ENCODE assay signal across 9 cellular contexts in the genomic region with DNA sequence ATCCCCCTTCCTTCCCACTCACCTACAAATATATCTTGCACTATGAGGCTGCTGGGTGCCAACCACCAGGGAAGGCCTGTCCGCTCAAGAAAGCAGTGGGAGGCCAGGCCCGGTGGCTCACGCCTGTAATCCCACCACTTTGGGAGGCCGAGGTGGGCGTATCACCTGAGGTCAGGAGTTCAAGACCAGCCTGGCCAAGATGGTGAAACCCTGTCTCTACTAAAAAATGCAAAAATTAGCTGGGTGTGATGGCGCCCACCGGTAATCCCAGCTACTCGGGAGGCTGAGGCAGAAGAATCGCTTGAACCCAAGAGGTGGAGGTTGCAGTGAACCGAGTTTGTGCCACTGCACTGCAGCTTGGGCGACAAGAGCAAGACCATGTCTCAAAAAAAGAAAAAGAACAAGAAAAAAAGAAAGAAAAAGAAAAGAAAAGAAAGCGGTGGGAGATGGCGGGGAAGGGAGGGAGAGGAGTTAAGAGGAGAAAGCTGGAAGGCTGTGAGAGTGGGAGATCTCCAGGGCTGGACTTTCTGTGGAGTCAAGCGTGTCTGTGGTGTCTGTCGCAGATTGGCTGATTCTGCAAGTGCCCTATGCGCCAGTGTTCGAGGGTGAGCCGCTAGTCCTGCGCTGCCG. TPM values are rescaled to one million over a fixed set of nuclear protein-coding genes. Genes with fewer than 3 reads are reported as not detected.
DNase-seq lines count a peak whose midpoint lies in the region; ATAC-seq and TF ChIP-seq lines count a peak whose summit lies in the region.
"Not testable (repeated sequence)": the region's sequence is repeated elsewhere in the genome, so short reads cannot be mapped to it uniquely, and the experiment has no call there.
"Had no signal": no experiment of that assay in that cellular context is flagged by ENCODE, and none has a peak within 500 bp of the region (broad histone marks: within the 10 kb centered on the region; RNA-seq: fewer than 3 reads in every experiment).

No MANE protein-coding gene starts in this region.

- BruUV-seq in MCF 10A (replicated peaks; lab: Mats Ljungman, UMichigan): not testable (repeated sequence)

- WGBS in prostate gland: 55% methylated on average over 20 of the region's 20 CpGs
- 57 to 65% methylated on average over 20 of the region's 20 CpGs for WGBS in upper lobe of left lung, 2 donors

- CTCF ChIA-PET in activated B cell treated with CpG ODN at 0.5 μM for 24 hours (lab: Charles Lee): interaction anchor here (0.6 to 6.6 kb wide), 7 partner anchors 8 to 77 kb away, joined by 3 to 57 read pairs (median 7); a partner anchor contains a TSS
- CTCF ChIA-PET in MCF 10A (lab: Yijun Ruan, JAX): interaction anchor here (0.8 to 8.6 kb wide), 14 partner anchors 9 to 286 kb away, joined by 3 to 121 read pairs (median 4); a partner anchor contains a TSS

- not testable (repeated sequence) for H3K4me1 ChIP-seq in ES-I3 (ENCODE audit: insufficient read depth, low read length); prostate gland (replicated peaks)
- peaks cover 10 to 22% (median 16%) of the 10 kb centered on the region in 4 donors for H3K4me1 ChIP-seq in upper lobe of left lung

- not testable (repeated sequence) for H3K36me3 ChIP-seq in ES-I3 (ENCODE audit: insufficient read depth, low read length); prostate gland; upper lobe of left lung

- H3K4me1 Mint-ChIP-seq in activated B cell treated with CpG ODN at 0.5 μM for 24 hours: peaks cover 67% of the 10 kb centered on the region
- H3K4me1 Mint-ChIP-seq in MCF 10A (ENCODE audit: insufficient read depth, unreplicated experiment): peaks cover 41% of the 10 kb centered on the region
- peaks cover 42% of the 10 kb centered on the region for H3K4me1 Mint-ChIP-seq in memory B cell

- peak overlapping the region; percentile 96 for H3K4me3 Mint-ChIP-seq in activated B cell treated with CpG ODN at 0.5 μM for 24 hours
- peak overlapping the region; percentile 91 for H3K4me3 Mint-ChIP-seq in MCF 10A (ENCODE audit: unreplicated experiment)
- H3K4me3 Mint-ChIP-seq in memory B cell: peak overlapping the region; percentile 97

- H3K27me3 Mint-ChIP-seq in activated B cell treated with CpG ODN at 0.5 μM for 24 hours; MCF 10A (ENCODE audit: insufficient read depth, unreplicated experiment); memory B cell: not testable (repeated sequence)

- TF ChIP-seq EP300 in upper lobe of left lung (IDR thresholded peaks at IDR 0.05): not testable (repeated sequence)

- not testable (repeated sequence) for H3K9me3 Mint-ChIP-seq in activated B cell treated with CpG ODN at 0.5 μM for 24 hours; MCF 10A (ENCODE audit: unreplicated experiment); memory B cell

- not testable (repeated sequence) for H3K36me3 Mint-ChIP-seq in activated B cell treated with CpG ODN at 0.5 μM for 24 hours (ENCODE audit: low read depth); MCF 10A (ENCODE audit: insufficient read depth, unreplicated experiment); memory B cell

- not testable (repeated sequence) for TF ChIP-seq POLR2A in prostate gland (IDR thresholded peaks at IDR 0.05); upper lobe of left lung (IDR thresholded peaks at IDR 0.05)

- TF ChIP-seq CTCF in activated B cell treated with CpG ODN at 0.5 μM for 24 hours (IDR thresholded peaks at IDR 0.05); MCF 10A (IDR thresholded peaks at IDR 0.05; ENCODE audit: unreplicated experiment); fibroblast of villous mesenchyme (IDR thresholded peaks at IDR 0.05; ENCODE audit: insufficient read depth, low read depth, low read length); prostate gland (IDR thresholded peaks at IDR 0.05); upper lobe of left lung (IDR thresholded peaks at IDR 0.05): not testable (repeated sequence)

- POLR2A ChIA-PET in activated B cell treated with CpG ODN at 0.5 μM for 24 hours (lab: Charles Lee) (interaction anchor here (0.6 to 5.9 kb wide), 10 partner anchors 10 to 1469 kb away, joined by 3 to 144 read pairs (median 8); a partner anchor contains a TSS), MCF 10A (lab: Yijun Ruan, JAX) (interaction anchor here (0.7 to 5.9 kb wide), 15 partner anchors 8 to 1324 kb away, joined by 3 to 119 read pairs (median 11); a partner anchor contains a TSS)

- intact Hi-C loops in activated B cell treated with CpG ODN at 0.5 μM for 24 hours (cut with micrococcal nuclease); MCF 10A (cut with micrococcal nuclease); prostate gland (cut with DNase I): not testable (repeated sequence)

- not testable (repeated sequence) for H3K9me3 ChIP-seq in ES-I3 (ENCODE audit: control insufficient read depth, insufficient read depth, low read length); prostate gland; upper lobe of left lung

- H3K4me3 ChIP-seq in Jurkat, Clone E6-1 (ENCODE audit: low read length): peak overlapping the region; percentile 55; the same call in 1 of the 2 replicates
- H3K4me3 ChIP-seq in fibroblast of villous mesenchyme (ENCODE audit: low read depth, low read length) (peak overlapping the region; percentile 87), prostate gland (peak overlapping the region; percentile 53 to 64), upper lobe of left lung (peak overlapping the region in 3 of 4 donors; percentile 66 to 84 (median 71))

- H3K27me3 ChIP-seq in prostate gland (replicated peaks; ENCODE audit: insufficient read depth); upper lobe of left lung: not testable (repeated sequence)

- peak overlapping the region; percentile 82; the same call in 1 of the 2 replicates for H3K9ac ChIP-seq in ES-I3 (ENCODE audit: low read depth, low read length)

- not testable (repeated sequence) for ATAC-seq in activated B cell treated with CpG ODN at 0.5 μM for 24 hours (ENCODE audit: low read depth); memory B cell (ENCODE audit: low read depth); upper lobe of left lung (ENCODE audit: low FRiP score in 2 of 2)

- DNase-seq in Jurkat, Clone E6-1 (ENCODE audit: low read depth, low spot score); activated B cell treated with CpG ODN at 0.5 μM for 24 hours; MCF 10A (ENCODE audit: unreplicated experiment); fibroblast of villous mesenchyme (ENCODE audit: low read depth); memory B cell (ENCODE audit: low spot score in 2 of 2); prostate gland (ENCODE audit: low spot score): not testable (repeated sequence)
- DNase-seq in upper lobe of left lung: peak in 1 of 2 donors; percentile 22

- peak overlapping the region; percentile 62 to 80 for H3K27ac ChIP-seq in prostate gland
- peak overlapping the region; percentile 79 to 88 (median 84) for H3K27ac ChIP-seq in upper lobe of left lung

- H3K27ac Mint-ChIP-seq in activated B cell treated with CpG ODN at 0.5 μM for 24 hours (peak overlapping the region; percentile 94), MCF 10A (ENCODE audit: low read depth, unreplicated experiment) (peak overlapping the region; percentile 35), memory B cell (peak overlapping the region; percentile 71)

RNA-seq across cellular contexts. Expression of a gene that starts 4.0 kb away (rescaled TPM):
- not detected for polyA plus RNA-seq in Jurkat, Clone E6-1 (2012; ENCODE audit: insufficient read depth, insufficient read length)
- total RNA-seq in activated B cell treated with CpG ODN at 0.5 μM for 24 hours (2.1 and 2.4 TPM in 2 replicates), MCF 10A (2022) (1.1 and 1.3 TPM in 2 replicates), fibroblast of villous mesenchyme (2.9 and 4.3 TPM in 2 replicates), prostate gland (1 to 10 TPM in 1 of 2 donors, under 1 TPM in 1; 0.36 to 2.3 TPM), upper lobe of left lung (1 to 10 TPM in 3 of 6 donors, not detected in 3; 1.4 to 2.1 (median 1.7) TPM)

RNA-seq across cellular contexts. Expression of a gene that starts 18.3 kb away (rescaled TPM):
- not detected for polyA plus RNA-seq in Jurkat, Clone E6-1 (2012; ENCODE audit: insufficient read depth, insufficient read length)
- total RNA-seq in activated B cell treated with CpG ODN at 0.5 μM for 24 hours: 175 and 178 TPM in 2 replicates
- 0.30 and 0.47 TPM in 2 replicates for total RNA-seq in MCF 10A (2022)
- 0.64 and 0.86 TPM in 2 replicates for total RNA-seq in fibroblast of villous mesenchyme
- total RNA-seq in prostate gland: not detected
- total RNA-seq in upper lobe of left lung: 1 to 10 TPM in 2 of 6 donors, under 1 TPM in 1, not detected in 3; 0.52 to 1.2 (median 1.0) TPM
- total RNA-seq: mesenteric fat pad had no signal

RNA-seq across cellular contexts. Expression of a gene that starts 24.2 kb away (rescaled TPM):
- 33.1 TPM for polyA plus RNA-seq in Jurkat, Clone E6-1 (2012; ENCODE audit: insufficient read depth, insufficient read length)
- total RNA-seq in activated B cell treated with CpG ODN at 0.5 μM for 24 hours (37.2 and 38.9 TPM in 2 replicates), MCF 10A (2022) (57.0 and 65.0 TPM in 2 replicates), fibroblast of villous mesenchyme (26.3 and 36.4 TPM in 2 replicates), prostate gland (10 to 100 TPM; 34.4 to 35.6 TPM), upper lobe of left lung (10 to 100 TPM in 5 of 6 donors, 1 to 10 TPM in 1; 4.6 to 29.0 (median 15.9) TPM)

RNA-seq across cellular contexts. Expression of a gene that starts 40.7 kb away (rescaled TPM):
- polyA plus RNA-seq in Jurkat, Clone E6-1 (2012; ENCODE audit: insufficient read depth, insufficient read length): 15.0 TPM
- 23.7 and 24.6 TPM in 2 replicates for total RNA-seq in activated B cell treated with CpG ODN at 0.5 μM for 24 hours
- total RNA-seq in MCF 10A (2022): 56.3 and 71.8 TPM in 2 replicates
- 22.9 and 32.8 TPM in 2 replicates for total RNA-seq in fibroblast of villous mesenchyme
- total RNA-seq in prostate gland: 10 to 100 TPM; 34.6 to 38.9 TPM
- 10 to 100 TPM; 14.2 to 36.7 (median 27.0) TPM for total RNA-seq in upper lobe of left lung

Comparison
In these comparisons a context has a peak if more than half of its experiments do, and no peak if none do; other contexts are left out.
1. H3K27ac Mint-ChIP-seq: peak in every context shown above with its lines; median percentile 94 in activated B cell treated with CpG ODN at 0.5 μM for 24 hours; 71 in memory B cell; 35 in MCF 10A.
2. RNA of a gene that starts 18.3 kb away (total RNA-seq): 175 to 178 TPM in activated B cell treated with CpG ODN at 0.5 μM for 24 hours; 0.64 to 0.86 TPM in fibroblast of villous mesenchyme, 0.52 to 1.2 TPM in upper lobe of left lung, 0.30 to 0.47 TPM in MCF 10A and not detected in prostate gland; every median in the first group is over 10 times any median in the second.
3. Peak in every context shown above with its lines, with median percentiles within 50 percentile points of each other: H3K4me3 ChIP-seq and H3K4me3 Mint-ChIP-seq.